8 cellular contexts compared by ENCODE assay signal in the genomic region with DNA sequence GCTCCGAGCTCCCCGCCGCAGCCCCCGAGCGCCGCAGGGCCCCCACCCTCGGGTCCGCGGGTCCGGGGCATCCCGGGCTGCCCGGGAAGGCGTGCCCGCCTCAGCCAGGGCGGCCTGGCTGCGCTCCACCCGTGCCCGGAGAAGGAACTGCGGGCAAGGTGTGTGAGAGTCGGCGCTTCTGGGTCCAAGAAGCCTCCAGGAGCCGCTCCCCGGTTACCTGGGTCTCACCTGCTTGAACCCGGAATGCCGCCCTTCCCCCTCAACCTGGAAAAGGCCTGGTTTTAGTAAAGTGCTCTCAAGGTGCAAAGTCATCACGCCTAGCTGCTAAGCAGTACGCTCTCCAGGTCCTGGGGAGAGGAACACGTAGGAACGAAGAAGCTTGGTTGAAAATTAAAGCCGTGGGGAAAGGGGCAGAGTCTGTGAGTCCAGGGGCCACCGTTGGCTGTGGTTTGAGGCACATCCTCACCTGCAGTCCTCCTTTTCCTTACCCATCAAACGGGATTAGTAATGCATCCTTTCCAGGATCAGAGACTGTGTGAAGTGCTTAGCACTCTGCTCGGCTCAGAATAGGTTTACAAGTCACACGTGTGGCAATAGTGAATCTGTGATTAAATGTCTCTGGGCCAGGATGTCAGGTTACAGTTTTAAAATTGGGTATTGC. TPM values are rescaled to one million over a fixed set of nuclear protein-coding genes. Genes with fewer than 3 reads are reported as not detected.
DNase-seq lines count a peak whose midpoint lies in the region; ATAC-seq, FAIRE-seq and TF ChIP-seq lines count a peak whose summit lies in the region.

No MANE protein-coding gene starts in this region.

- TF ChIP-seq CTCF in GM13976 (IDR thresholded peaks at IDR 0.05; ENCODE audit: borderline replicate concordance, control extremely low read depth, extremely low read depth, insufficient read depth, missing control alignments) (no peak), endothelial cell of umbilical vein (IDR thresholded peaks at IDR 0.05; ENCODE audit: extremely low read depth in 1 of 2, insufficient read depth in 1 of 2, low read depth in 1 of 2, low read length in 2 of 2) (no peak)

- H2AFZ ChIP-seq in endothelial cell of umbilical vein (ENCODE audit: low read depth, low read length) = no peak overlapping the region

- peaks cover 19 to 55% of the 10 kb centered on the region in 2 donors for H3K27me3 Mint-ChIP-seq in natural killer cell treated with Interleukin-12 subunit alpha and Interleukin-12 subunit beta and Interleukin-15 and Interleukin-18, amount 100 ng/mL, for 72 hours

- peaks cover 0 to 8% of the 10 kb centered on the region in 2 donors for H3K4me1 Mint-ChIP-seq in natural killer cell treated with Interleukin-12 subunit alpha and Interleukin-12 subunit beta and Interleukin-15 and Interleukin-18, amount 100 ng/mL, for 72 hours (ENCODE audit: low read depth in 2 of 2)

- peak; percentile 28 for FAIRE-seq in endothelial cell of umbilical vein (lab: Jason Lieb, UNC)

- no peaks in the 10 kb centered on the region for H3K27me3 ChIP-seq in endothelial cell of umbilical vein (ENCODE audit: control insufficient read depth in 2 of 2, insufficient read depth in 2 of 2, low read length in 2 of 2)

- peaks cover 58% of the 10 kb centered on the region for H3K79me2 ChIP-seq in endothelial cell of umbilical vein (ENCODE audit: control insufficient read depth, insufficient read depth, low read length)

- peak overlapping the region; percentile 91 for H3K9ac ChIP-seq in endothelial cell of umbilical vein (replicated peaks; ENCODE audit: extremely low read depth, insufficient read depth, low read length)

- H3K4me2 ChIP-seq in endothelial cell of umbilical vein (ENCODE audit: insufficient read depth, low read length) = peak overlapping the region; percentile 90

- POLR2A ChIA-PET in endothelial cell of umbilical vein (lab: Charles Lee) = interaction anchor here (0.6 to 1.4 kb wide), 4 partner anchors 11 to 79 kb away, joined by 3 to 6 read pairs (median 4); no protein-coding TSS in a partner anchor

- H3K9me3 Mint-ChIP-seq in natural killer cell treated with Interleukin-12 subunit alpha and Interleukin-12 subunit beta and Interleukin-15 and Interleukin-18, amount 100 ng/mL, for 72 hours = no peaks in the 10 kb centered on the region

- H3K4me3 Mint-ChIP-seq in natural killer cell treated with Interleukin-12 subunit alpha and Interleukin-12 subunit beta and Interleukin-15 and Interleukin-18, amount 100 ng/mL, for 72 hours = peak overlapping the region; percentile 34

- H3K4me3 ChIP-seq in endothelial cell of umbilical vein (replicated peaks in 1 of 3; ENCODE audit: insufficient read depth in 1 of 3, low read depth in 1 of 3, low read length in 3 of 3) = peak overlapping the region; percentile 61 to 91 (median 72)

- DNase-seq in AG08396 (ENCODE audit: low spot score) = peak; percentile 51
- peak; percentile 38 for DNase-seq in GM13976 (ENCODE audit: low spot score)
- DNase-seq in RKO (ENCODE audit: low spot score) = peak; percentile 66
- DNase-seq in endothelial cell of umbilical vein (ENCODE audit: low read depth, low spot score) = peak; percentile 57
- DNase-seq in natural killer cell treated with Interleukin-12 subunit alpha and Interleukin-12 subunit beta and Interleukin-15 and Interleukin-18, amount 100 ng/mL, for 72 hours (ENCODE audit: low spot score) = no peak
- DNase-seq in erythroblast (lab: John Stamatoyannopoulos, UW) = no peak
- DNase-seq in stimulated activated CD4-positive, alpha-beta T cell treated with anti-CD3 and anti-CD28 coated beads, Interleukin-4, amount 100 ng/mL, for 24 hours = no peak

- intact Hi-C loops in endothelial cell of umbilical vein (cut with micrococcal nuclease) = loop anchor here (1.0 to 5.0 kb wide), 3 partner anchors 20 to 215 kb away; a partner anchor contains a TSS

- dilution Hi-C loops in endothelial cell of umbilical vein (cut with MboI; ENCODE audit: extremely low pct_ligation_motif_present, low sequenced_read_pairs) = no loop called here

- no peak for ATAC-seq in natural killer cell treated with Interleukin-12 subunit alpha and Interleukin-12 subunit beta and Interleukin-15 and Interleukin-18, amount 100 ng/mL, for 72 hours
- no peak for ATAC-seq in GM19023 (IDR thresholded peaks at IDR 0.05; ENCODE audit: unreplicated experiment)

- CTCF ChIA-PET in endothelial cell of umbilical vein (lab: Charles Lee) = interaction anchor here (0.6 to 5.6 kb wide), 15 partner anchors 11 to 140 kb away, joined by 3 to 59 read pairs (median 4); no protein-coding TSS in a partner anchor

- peak overlapping the region; percentile 81 for H3K27ac ChIP-seq in endothelial cell of umbilical vein (ENCODE audit: insufficient read depth, low read depth, low read length)

- H4K20me1 ChIP-seq in endothelial cell of umbilical vein (replicated peaks; ENCODE audit: control insufficient read depth, extremely low read depth, insufficient read depth, low read length) = no peaks in the 10 kb centered on the region

- no peaks in the 10 kb centered on the region for H3K9me3 ChIP-seq in endothelial cell of umbilical vein (replicated peaks; ENCODE audit: control insufficient read depth, insufficient read depth, low read length)

- TF ChIP-seq POLR2A in endothelial cell of umbilical vein (IDR thresholded peaks at IDR 0.05; ENCODE audit: low read depth, low read length) (no peak), erythroblast (IDR thresholded peaks at IDR 0.05; ENCODE audit: low read length) (no peak)

- no TSS peak for BruUV-seq in endothelial cell of umbilical vein (replicated peaks; lab: Mats Ljungman, UMichigan)

- in situ Hi-C loops in GM13976 (cut with MboI; ENCODE audit: low sequenced_read_pairs, unreplicated experiment) = no loop called here

- no peaks in the 10 kb centered on the region for H3K36me3 Mint-ChIP-seq in natural killer cell treated with Interleukin-12 subunit alpha and Interleukin-12 subunit beta and Interleukin-15 and Interleukin-18, amount 100 ng/mL, for 72 hours

- H3K36me3 ChIP-seq in endothelial cell of umbilical vein (ENCODE audit: control insufficient read depth in 2 of 2, extremely low read depth in 1 of 2, insufficient read depth in 2 of 2, low read length in 2 of 2) = no peaks in the 10 kb centered on the region

- no peaks in the 10 kb centered on the region for H3K9me1 ChIP-seq in endothelial cell of umbilical vein (replicated peaks; ENCODE audit: control insufficient read depth, extremely low read depth, insufficient read depth, low read length)

- H3K27ac Mint-ChIP-seq in natural killer cell treated with Interleukin-12 subunit alpha and Interleukin-12 subunit beta and Interleukin-15 and Interleukin-18, amount 100 ng/mL, for 72 hours = no peak overlapping the region

- peaks cover 38% of the 10 kb centered on the region for H3K4me1 ChIP-seq in endothelial cell of umbilical vein (ENCODE audit: control insufficient read depth, extremely low read depth, insufficient read depth, low read length)

TF ChIP-seq in endothelial cell of umbilical vein, 7 proteins besides CTCF, POLR2A, EP300 and RAD21:
- TF ChIP-seq EZH2 (IDR thresholded peaks at IDR 0.05; ENCODE audit: borderline replicate concordance, low read depth, low read length, severe bottlenecking) = no peak
- peak; percentile 8 for TF ChIP-seq POLR2AphosphoS5 (IDR thresholded peaks at IDR 0.05; ENCODE audit: insufficient read depth, low read depth, low read length)

RNA-seq across cellular contexts. Expression of a gene that starts 1.2 kb away (rescaled TPM):
- total RNA-seq in endothelial cell of umbilical vein = 75.8 and 79.2 TPM in 2 replicates
- polyA plus RNA-seq in endothelial cell of umbilical vein = 26.4 and 31.1 TPM in 2 replicates
- polyA plus RNA-seq in endothelial cell of umbilical vein (2011; cell fraction: cytosol; rRNA removed) = 31.6 and 32.0 TPM in 2 replicates
- 85.8 and 94.0 TPM in 2 replicates for polyA plus RNA-seq in endothelial cell of umbilical vein (2011; cell fraction: nucleus; rRNA removed)
- 39.1 and 42.5 TPM in 2 replicates for polyA plus RNA-seq in endothelial cell of umbilical vein (2012)
- 66.1 and 67.7 TPM in 2 replicates for polyA minus RNA-seq in endothelial cell of umbilical vein
- polyA minus RNA-seq in endothelial cell of umbilical vein (2011; cell fraction: cytosol; rRNA and poly(A)+ RNA removed) = 7.3 TPM
- 92.1 and 117 TPM in 2 replicates for polyA minus RNA-seq in endothelial cell of umbilical vein (2011; cell fraction: nucleus; rRNA and poly(A)+ RNA removed)
- total RNA-seq in natural killer cell treated with Interleukin-12 subunit alpha and Interleukin-12 subunit beta and Interleukin-15 and Interleukin-18, amount 100 ng/mL, for 72 hours = not detected

Comparison
In these comparisons a context has a peak if more than half of its experiments do, and no peak if none do; other contexts are left out.
1. DNase-seq: peak in AG08396 (single experiment), GM13976 (single experiment), RKO (single experiment) and endothelial cell of umbilical vein (single experiment); none in natural killer cell treated with Interleukin-12 subunit alpha and Interleukin-12 subunit beta and Interleukin-15 and Interleukin-18, amount 100 ng/mL, for 72 hours (single experiment), erythroblast (0 of 2) and stimulated activated CD4-positive, alpha-beta T cell treated with anti-CD3 and anti-CD28 coated beads, Interleukin-4, amount 100 ng/mL, for 24 hours (single experiment).
2. RNA of a gene that starts 1.2 kb away (total RNA-seq): 75.8 to 79.2 TPM in endothelial cell of umbilical vein; not detected in natural killer cell treated with Interleukin-12 subunit alpha and Interleukin-12 subunit beta and Interleukin-15 and Interleukin-18, amount 100 ng/mL, for 72 hours; every median in the first group is over 10 times any median in the second.